ENCODE assay signal across 8 cellular contexts in genomic region chr15:70512772-70513362, GRCh38.
A peak's percentile ranks its signal among the peaks of the same experiment; 100 is the strongest.
DNase-seq lines count a peak whose midpoint lies in the region; ATAC-seq and TF ChIP-seq lines count a peak whose summit lies in the region.

No MANE protein-coding gene starts in this region.

- no peak overlapping the region for H3K4me3 ChIP-seq in CD8-positive, alpha-beta T cell (ENCODE audit: low read depth, low read length)

- H3K27ac Mint-ChIP-seq in CD8-positive, alpha-beta T cell = no peak overlapping the region
- H3K27ac Mint-ChIP-seq in T-helper 2 cell treated with Interferon-gamma antibody and Interleukin-4, amounts not matched to agents 5 μg/mL and 100 μg/mL, for 36 hours = no peak overlapping the region
- no peak overlapping the region for H3K27ac Mint-ChIP-seq in naive thymus-derived CD8-positive, alpha-beta T cell

- ATAC-seq in CD8-positive, alpha-beta T cell = peak; percentile 94
- ATAC-seq in GM19372 (IDR thresholded peaks at IDR 0.05; ENCODE audit: low read depth, unreplicated experiment) = peak; percentile 79
- ATAC-seq in naive thymus-derived CD8-positive, alpha-beta T cell = peak; percentile 88 to 99
- ATAC-seq in GM21528 (IDR thresholded peaks at IDR 0.05; ENCODE audit: low FRiP score, unreplicated experiment) = no peak

- H3K4me3 Mint-ChIP-seq in CD8-positive, alpha-beta T cell = no peak overlapping the region
- H3K4me3 Mint-ChIP-seq in T-helper 2 cell treated with Interferon-gamma antibody and Interleukin-4, amounts not matched to agents 5 μg/mL and 100 μg/mL, for 36 hours = no peak overlapping the region
- H3K4me3 Mint-ChIP-seq in naive thymus-derived CD8-positive, alpha-beta T cell = no peak overlapping the region

- H3K36me3 ChIP-seq in CD8-positive, alpha-beta T cell (ENCODE audit: insufficient read depth, low read length) = no peaks in the 10 kb centered on the region

- POLR2A ChIA-PET in CD8-positive, alpha-beta T cell (lab: Charles Lee) = interaction anchor here (1.3 kb wide), 1 partner anchor 254 kb away, joined by 5 read pairs; no protein-coding TSS in a partner anchor
- POLR2A ChIA-PET in naive thymus-derived CD8-positive, alpha-beta T cell (lab: Charles Lee) = interaction anchor here (2.2 kb wide), 1 partner anchor 22 kb away, joined by 8 read pairs; no protein-coding TSS in a partner anchor

- H3K27me3 ChIP-seq in CD8-positive, alpha-beta T cell (ENCODE audit: insufficient read depth, low read length) = no peaks in the 10 kb centered on the region

- peaks cover 22% of the 10 kb centered on the region for H3K36me3 Mint-ChIP-seq in CD8-positive, alpha-beta T cell
- peaks cover 21% of the 10 kb centered on the region for H3K36me3 Mint-ChIP-seq in T-helper 2 cell treated with Interferon-gamma antibody and Interleukin-4, amounts not matched to agents 5 μg/mL and 100 μg/mL, for 36 hours (ENCODE audit: low read depth)
- peaks cover 0 to 28% (median 21%) of the 10 kb centered on the region in 3 donors for H3K36me3 Mint-ChIP-seq in naive thymus-derived CD8-positive, alpha-beta T cell

- TF ChIP-seq CTCF in CD8-positive, alpha-beta T cell (IDR thresholded peaks at IDR 0.05) = peak; percentile 70

- no peaks in the 10 kb centered on the region for H3K27me3 Mint-ChIP-seq in CD8-positive, alpha-beta T cell (ENCODE audit: low read depth)
- peaks cover 42% of the 10 kb centered on the region for H3K27me3 Mint-ChIP-seq in T-helper 2 cell treated with Interferon-gamma antibody and Interleukin-4, amounts not matched to agents 5 μg/mL and 100 μg/mL, for 36 hours (ENCODE audit: low read depth)
- H3K27me3 Mint-ChIP-seq in naive thymus-derived CD8-positive, alpha-beta T cell = no peaks in the 10 kb centered on the region

- peak in 5 of 7 experiments; percentile 26 to 64 (median 50) for DNase-seq in CD8-positive, alpha-beta T cell
- peak; percentile 67 for DNase-seq in HuH-7 (ENCODE audit: low spot score)
- DNase-seq in T-helper 2 cell treated with Interferon-gamma antibody and Interleukin-4, amounts not matched to agents 5 μg/mL and 100 μg/mL, for 36 hours (ENCODE audit: low spot score) = peak; percentile 59
- DNase-seq in dermis blood vessel endothelial cell = peak; percentile 70
- DNase-seq in naive thymus-derived CD8-positive, alpha-beta T cell = peak in 9 of 10 donors; percentile 15 to 75 (median 46)
- DNase-seq in pons (ENCODE audit: low spot score) = no peak

- peaks cover 19% of the 10 kb centered on the region for H3K4me1 Mint-ChIP-seq in CD8-positive, alpha-beta T cell (ENCODE audit: low read depth)
- peaks cover 26% of the 10 kb centered on the region for H3K4me1 Mint-ChIP-seq in T-helper 2 cell treated with Interferon-gamma antibody and Interleukin-4, amounts not matched to agents 5 μg/mL and 100 μg/mL, for 36 hours (ENCODE audit: low read depth)
- peaks cover 8 to 26% (median 15%) of the 10 kb centered on the region in 4 donors for H3K4me1 Mint-ChIP-seq in naive thymus-derived CD8-positive, alpha-beta T cell

- intact Hi-C loops in CD8-positive, alpha-beta T cell (cut with DNase I, micrococcal nuclease) = loop anchor here (5.0 kb wide), 2 partner anchors 44 to 74 kb away; no protein-coding TSS in a partner anchor

- no peak overlapping the region for H3K27ac ChIP-seq in CD8-positive, alpha-beta T cell (ENCODE audit: low read depth, low read length)

- CTCF ChIA-PET in CD8-positive, alpha-beta T cell (lab: Charles Lee) = interaction anchor here (0.6 to 3.4 kb wide), 15 partner anchors 9 to 1038 kb away, joined by 3 to 22 read pairs (median 3); no protein-coding TSS in a partner anchor

- peaks cover 15% of the 10 kb centered on the region for H3K9me3 Mint-ChIP-seq in CD8-positive, alpha-beta T cell
- peaks cover 34% of the 10 kb centered on the region for H3K9me3 Mint-ChIP-seq in T-helper 2 cell treated with Interferon-gamma antibody and Interleukin-4, amounts not matched to agents 5 μg/mL and 100 μg/mL, for 36 hours
- peaks cover 0 to 37% (median 21%) of the 10 kb centered on the region in 9 donors for H3K9me3 Mint-ChIP-seq in naive thymus-derived CD8-positive, alpha-beta T cell

- H3K4me1 ChIP-seq in CD8-positive, alpha-beta T cell (ENCODE audit: insufficient read depth, low read length) = peaks cover 10% of the 10 kb centered on the region

- peaks cover 11% of the 10 kb centered on the region for H3K9me3 ChIP-seq in CD8-positive, alpha-beta T cell (ENCODE audit: low read length)
